In genomic region chr6:137075790-137076189, GRCh38 we compare ENCODE assay signal across 4 cellular contexts. TPM values are rescaled to one million over a fixed set of nuclear protein-coding genes. Genes with fewer than 3 reads are reported as not detected.
"Had no signal": no experiment of that assay in that cellular context is flagged by ENCODE, and none has a peak within 500 bp of the region (broad histone marks: within the 10 kb centered on the region; RNA-seq: fewer than 3 reads in every experiment).

No MANE protein-coding gene starts in this region.

RNA-seq across cellular contexts. Expression of gene IL20RA, which starts 31.0 kb away (rescaled TPM):
- total RNA-seq: HepG2, HT1080, IMR-90 had no signal
- polyA plus RNA-seq: HepG2, IgD-negative memory B cell had no signal
